In the genomic region with DNA sequence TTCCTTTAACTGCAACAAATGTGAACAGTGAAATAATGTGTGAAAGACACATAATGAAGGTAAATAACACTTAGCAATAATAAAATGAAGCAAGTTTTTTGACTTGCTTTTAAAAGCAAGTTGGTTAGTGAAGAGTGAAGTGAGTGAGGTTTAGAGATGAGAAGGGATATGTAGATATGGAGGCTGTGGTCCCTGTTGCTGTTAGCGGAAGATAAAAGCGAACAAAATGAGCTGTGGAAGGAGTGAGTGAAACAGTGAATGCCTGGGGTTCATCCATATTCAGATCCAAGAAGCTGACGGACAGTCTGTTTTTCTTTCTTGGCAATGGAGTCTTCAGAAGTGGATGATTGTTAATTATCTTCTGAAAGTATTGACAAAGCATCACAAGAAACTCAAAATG, we compare ENCODE assay signal across 8 cellular contexts.
"Had no signal": no experiment of that assay in that cellular context is flagged by ENCODE, and none has a peak within 500 bp of the region (broad histone marks: within the 10 kb centered on the region; RNA-seq: fewer than 3 reads in every experiment).

No MANE protein-coding gene starts in this region.

- H3K27ac ChIP-seq: GM23248, KMS-11 had no signal

- H3K36me3 ChIP-seq: HAP-1 had no signal

- H3K4me3 ChIP-seq: GM23248, HAP-1 had no signal

- H3K4me2 ChIP-seq: KMS-11 had no signal

- H3K9me3 ChIP-seq: HAP-1 had no signal

- H3K9ac ChIP-seq: GM23248, KMS-11 had no signal

- H2AFZ ChIP-seq: GM23248 had no signal

- H3K4me1 ChIP-seq: HAP-1 had no signal

- DNase-seq: GM23248, GOT3, H7, IMR-90, KBM-7 had no signal

- FAIRE-seq: HTR-8/SVneo had no signal
